In the genomic region with DNA sequence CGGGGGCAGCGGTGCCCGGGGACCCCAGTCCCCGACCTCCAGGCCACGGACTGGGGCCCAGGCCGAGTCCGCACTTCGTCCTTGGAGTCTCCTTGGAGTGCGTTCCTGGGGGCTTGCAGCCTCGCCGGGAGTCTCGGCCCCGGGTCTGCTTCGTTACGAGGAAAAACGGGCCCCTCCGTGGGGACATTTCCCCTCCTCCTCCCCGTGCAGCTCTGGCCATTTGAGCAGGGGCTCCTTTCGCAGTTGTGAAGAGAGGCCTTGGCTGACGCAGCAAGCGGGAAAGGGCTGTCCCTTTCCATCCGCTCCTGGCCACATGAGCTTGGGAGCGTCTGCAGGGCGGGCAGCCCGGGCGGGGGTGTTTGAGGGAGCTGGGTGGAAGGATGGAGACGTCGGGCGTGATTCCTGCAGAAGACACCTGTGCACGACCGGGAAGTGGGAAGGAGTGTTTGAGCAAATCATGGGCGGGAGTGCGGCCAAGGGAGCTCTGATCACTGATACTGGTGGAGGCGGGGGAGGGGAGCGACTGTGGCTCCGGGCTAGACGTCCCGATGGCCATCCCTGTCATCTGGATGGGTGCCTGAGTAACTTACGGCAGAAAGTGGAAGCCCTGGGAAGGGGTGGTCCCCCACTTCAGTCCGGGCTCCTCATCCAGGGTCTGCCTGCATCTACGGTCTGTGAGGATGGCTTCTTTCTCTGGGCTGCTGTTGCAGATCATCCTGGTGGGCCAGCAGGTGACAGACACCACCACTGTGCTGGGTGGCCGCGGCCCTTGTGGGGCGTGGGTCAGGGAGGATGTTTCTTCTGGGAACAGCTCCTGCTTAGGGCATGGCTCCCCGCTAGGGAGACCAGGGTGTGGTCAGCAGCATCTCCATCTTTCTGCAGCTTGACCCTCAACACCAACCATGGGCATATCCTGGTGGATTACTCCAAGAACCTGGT, we compare ENCODE assay signal across 7 cellular contexts. TPM values are rescaled to one million over a fixed set of nuclear protein-coding genes. Genes with fewer than 3 reads are reported as not detected.
DNase-seq lines count a peak whose midpoint lies in the region; ATAC-seq, FAIRE-seq and TF ChIP-seq lines count a peak whose summit lies in the region.

No MANE protein-coding gene starts in this region.

- TF ChIP-seq CTCF in GM10248 (IDR thresholded peaks at IDR 0.05; ENCODE audit: control extremely low read depth, extremely low read depth, low read depth, missing control alignments) (no peak), SK-N-SH (IDR thresholded peaks at IDR 0.05) (no peak), HepG2 (CRISPR knock-in tag; IDR thresholded peaks at IDR 0.05) (no peak)

- peak overlapping the region; percentile 90 to 96 for H3K27ac Mint-ChIP-seq in stimulated activated naive CD8-positive, alpha-beta T cell treated with anti-CD3 and anti-CD28 coated beads, Interleukin-15, amount 100 ng/mL, for 72 hours

- H3K9me2 ChIP-seq in SK-N-SH = no peaks in the 10 kb centered on the region

- peak; percentile 40 for DNase-seq in GM10248 (ENCODE audit: extremely low spot score)
- DNase-seq in SK-N-SH = peak; percentile 67
- peak; percentile 54 for DNase-seq in dermis blood vessel endothelial cell
- no peak for DNase-seq in HepG2 (ENCODE audit: low spot score)
- DNase-seq in stimulated activated naive CD8-positive, alpha-beta T cell treated with anti-CD3 and anti-CD28 coated beads, Interleukin-15, amount 100 ng/mL, for 72 hours = peak in 1 of 2 donors; percentile 27
- no peak for DNase-seq in GDM1 (lab: John Stamatoyannopoulos, UW)

- H3K27me3 ChIP-seq in SK-N-SH (ENCODE audit: insufficient read depth) (no peaks in the 10 kb centered on the region), HepG2 (ENCODE audit: control insufficient read depth in 1 of 2, insufficient read depth in 2 of 2, low read length in 2 of 2) (no peaks in the 10 kb centered on the region)

- H2AFZ ChIP-seq in SK-N-SH (ENCODE audit: low read depth) (peak overlapping the region; percentile 89), HepG2 (ENCODE audit: low read length) (no peak overlapping the region)

- peaks cover 84% of the 10 kb centered on the region for H3K4me1 Mint-ChIP-seq in stimulated activated naive CD8-positive, alpha-beta T cell treated with anti-CD3 and anti-CD28 coated beads, Interleukin-15, amount 100 ng/mL, for 72 hours

- 0 out of 4 replicates have a peak, but pooled peaks of 1 of the 2 experiments have one; percentile 37 for TF ChIP-seq POLR2A in HepG2 (IDR thresholded peaks at IDR 0.05; ENCODE audit: insufficient read depth in 1 of 2, low read depth in 2 of 2, low read length in 2 of 2)

- peaks cover 10 to 11% of the 10 kb centered on the region in 2 experiments; a peak in 2 of 4 replicates for H3K4me1 ChIP-seq in SK-N-SH (ENCODE audit: control insufficient read depth in 1 of 2, insufficient read depth in 2 of 2, low read depth in 1 of 2, low read length in 1 of 2)
- peaks cover 88% of the 10 kb centered on the region for H3K4me1 ChIP-seq in HepG2 (ENCODE audit: insufficient read depth, low read length)

- TF ChIP-seq EP300 in SK-N-SH (IDR thresholded peaks at IDR 0.05; ENCODE audit: borderline replicate concordance in 1 of 2, low read depth in 1 of 2, low read length in 1 of 2) (no peak), HepG2 (IDR thresholded peaks at IDR 0.05; ENCODE audit: low read depth in 2 of 2, low read length in 2 of 2) (no peak), HepG2 (CRISPR knock-in tag; IDR thresholded peaks at IDR 0.05; ENCODE audit: borderline replicate concordance) (no peak)

- H3K27ac ChIP-seq in SK-N-SH (ENCODE audit: low read depth in 2 of 2, low read length in 1 of 2) (peak overlapping the region; percentile 18 to 66; a peak in 3 of 4 replicates), HepG2 (ENCODE audit: extremely low read length, insufficient read depth, low read length) (peak overlapping the region; percentile 76)

- peaks cover 14 to 20% of the 10 kb centered on the region in 2 experiments for H3K36me3 ChIP-seq in SK-N-SH (replicated peaks in 1 of 2; ENCODE audit: control insufficient read depth in 1 of 2, insufficient read depth in 2 of 2, low read length in 1 of 2)
- H3K36me3 ChIP-seq in HepG2 (replicated peaks in 1 of 2; ENCODE audit: control insufficient read depth in 1 of 2, insufficient read depth in 2 of 2, low read length in 2 of 2) = peaks cover 20 to 40% of the 10 kb centered on the region in 2 experiments

- POLR2A ChIA-PET in GM10248 (lab: Yijun Ruan, JAX) (no interaction called here), SK-N-SH (lab: Yijun Ruan, JAX) (interaction anchor here (0.5 to 1.1 kb wide), 3 partner anchors 10 to 158 kb away, joined by 3 read pairs; no protein-coding TSS in a partner anchor), HepG2 (lab: Yijun Ruan, JAX) (interaction anchor here (0.7 to 1.8 kb wide), 3 partner anchors 10 to 62 kb away, joined by 3 to 4 read pairs (median 4); no protein-coding TSS in a partner anchor)

- peak overlapping the region; percentile 93 to 99 for H3K4me3 Mint-ChIP-seq in stimulated activated naive CD8-positive, alpha-beta T cell treated with anti-CD3 and anti-CD28 coated beads, Interleukin-15, amount 100 ng/mL, for 72 hours

- H3K9me3 Mint-ChIP-seq in stimulated activated naive CD8-positive, alpha-beta T cell treated with anti-CD3 and anti-CD28 coated beads, Interleukin-15, amount 100 ng/mL, for 72 hours = no peaks in the 10 kb centered on the region

- H3K9ac ChIP-seq in SK-N-SH (peak overlapping the region; percentile 85), HepG2 (ENCODE audit: insufficient read depth, low read depth, low read length) (peak overlapping the region; percentile 84)

- ATAC-seq in HG03064 (IDR thresholded peaks at IDR 0.05; ENCODE audit: low read depth, unreplicated experiment) (peak; percentile 10), HepG2 (peak; percentile 11; the same call in 2 of the 3 replicates)
- peak; percentile 24 for ATAC-seq in stimulated activated naive CD8-positive, alpha-beta T cell treated with anti-CD3 and anti-CD28 coated beads, Interleukin-15, amount 100 ng/mL, for 72 hours

- in situ Hi-C loops in HepG2 (cut with HindIII; ENCODE audit: extremely low pct_ligation_motif_present, low pct_unique_long_range_greater_than_20kb) = no loop called here

- H3K9me3 ChIP-seq in SK-N-SH (no peaks in the 10 kb centered on the region), HepG2 (ENCODE audit: low read length) (no peaks in the 10 kb centered on the region)

- 4% methylated on average over 26 of the region's 45 CpGs for WGBS in SK-N-SH (ENCODE audit: low lambda C conversion rate)
- 0% methylated on average over 20 of the region's 45 CpGs for WGBS in HepG2 (ENCODE audit: low lambda C conversion rate)

- FAIRE-seq in HepG2 (lab: Jason Lieb, UNC) = no peak

- CTCF ChIA-PET in GM10248 (lab: Yijun Ruan, JAX) (interaction anchor here (1.5 kb wide), 1 partner anchor 19 kb away, joined by 6 read pairs; no protein-coding TSS in a partner anchor), SK-N-SH (lab: Yijun Ruan, JAX) (interaction anchor here (0.9 to 1.2 kb wide), 3 partner anchors 21 to 607 kb away, joined by 3 to 4 read pairs (median 3); no protein-coding TSS in a partner anchor), HepG2 (lab: Yijun Ruan, JAX; ENCODE audit: low intra/inter-chr PET ratio, low total read pairs) (no interaction called here)

- no peaks in the 10 kb centered on the region for H3K27me3 Mint-ChIP-seq in stimulated activated naive CD8-positive, alpha-beta T cell treated with anti-CD3 and anti-CD28 coated beads, Interleukin-15, amount 100 ng/mL, for 72 hours

- H3K79me2 ChIP-seq in SK-N-SH (ENCODE audit: insufficient read depth) (peaks cover 28% of the 10 kb centered on the region; the same call in 1 of the 2 replicates), HepG2 (ENCODE audit: insufficient read depth, low read length) (peaks cover 47% of the 10 kb centered on the region)

- H3F3A ChIP-seq in SK-N-SH (replicated peaks; ENCODE audit: insufficient read depth) = no peaks in the 10 kb centered on the region

- intact Hi-C loops in HepG2 (cut with micrococcal nuclease; ENCODE audit: unreplicated experiment) = no loop called here

- BruUV-seq in HepG2 (replicated peaks; lab: Mats Ljungman, UMichigan) = TSS peak; percentile 49

- peak overlapping the region; percentile 68 to 98 for H3K4me3 ChIP-seq in SK-N-SH (ENCODE audit: low read depth in 2 of 2, low read length in 1 of 2)
- H3K4me3 ChIP-seq in HepG2 (replicated peaks in 1 of 3; ENCODE audit: insufficient read depth in 1 of 3, low read depth in 2 of 3, low read length in 3 of 3) = peak overlapping the region; percentile 87 to 95 (median 89)

- 0 out of 2 replicates have a peak, but pooled peaks cover 3% of the 10 kb centered on the region for H4K20me1 ChIP-seq in SK-N-SH (ENCODE audit: insufficient read depth)
- peaks cover 26% of the 10 kb centered on the region for H4K20me1 ChIP-seq in HepG2 (ENCODE audit: insufficient read depth, low read length)

- H3K4me2 ChIP-seq in SK-N-SH = peak overlapping the region; percentile 98
- H3K4me2 ChIP-seq in HepG2 (ENCODE audit: low read depth, low read length) = peak overlapping the region; percentile 87

- TF ChIP-seq RAD21 in SK-N-SH (IDR thresholded peaks at IDR 0.05; ENCODE audit: low read length) (no peak), HepG2 (CRISPR knock-in tag; IDR thresholded peaks at IDR 0.05) (no peak)

RNA-seq across cellular contexts. Expression of a gene that starts 0.7 kb away (rescaled TPM):
- polyA plus RNA-seq in SK-N-SH (2012; rRNA removed) (82.7 and 144 TPM in 2 replicates), HepG2 (2011; rRNA removed) (115 and 147 TPM in 2 replicates)
- polyA plus RNA-seq in SK-N-SH (2012; cell fraction: cytosol; rRNA removed) = 71.6 and 88.3 TPM in 2 replicates
- polyA plus RNA-seq in SK-N-SH (2012; cell fraction: nucleus; rRNA removed) = 120 and 170 TPM in 2 replicates
- total RNA-seq in dermis blood vessel endothelial cell (128 and 344 TPM in 2 replicates), HepG2 (2016; rRNA removed; fragmentation: Illumina TruSeq; extraction: Trizol) (167 and 207 TPM in 2 replicates)
- 57.7 and 63.3 TPM in 2 replicates for total RNA-seq in HepG2 (2016; cell fraction: cytosol; rRNA removed; fragmentation: Illumina TruSeq; extraction: Trizol; ENCODE audit: low read depth)
- 170 and 179 TPM in 2 replicates for total RNA-seq in HepG2 (2016; cell fraction: insoluble cytoplasmic fraction; rRNA removed; fragmentation: Illumina TruSeq; extraction: Trizol)
- 117 and 119 TPM in 2 replicates for total RNA-seq in HepG2 (2016; cell fraction: membrane; rRNA removed; fragmentation: Illumina TruSeq; extraction: Trizol)
- 102 and 114 TPM in 2 replicates for total RNA-seq in HepG2 (2016; cell fraction: nucleus; rRNA removed; fragmentation: Illumina TruSeq; extraction: Trizol)
- polyA plus RNA-seq in HepG2 (2011; cell fraction: cytosol; rRNA removed) = 137 and 170 TPM in 2 replicates
- 307 and 407 TPM in 2 replicates for polyA plus RNA-seq in HepG2 (2011; cell fraction: nucleus; rRNA removed)
- polyA plus RNA-seq in HepG2 (2012) = 311 and 360 TPM in 2 replicates
- 97.4 and 105 TPM in 2 replicates for polyA plus RNA-seq in HepG2 (2016; cell fraction: cytosol; fragmentation: Illumina TruSeq; extraction: Trizol; ENCODE audit: low read depth)
- polyA plus RNA-seq in HepG2 (2016; cell fraction: insoluble cytoplasmic fraction; fragmentation: Illumina TruSeq; extraction: Trizol; ENCODE audit: low read depth) = 183 and 254 TPM in 2 replicates
- polyA plus RNA-seq in HepG2 (2016; cell fraction: membrane; fragmentation: Illumina TruSeq; extraction: Trizol; ENCODE audit: low read depth) = 113 and 126 TPM in 2 replicates
- polyA plus RNA-seq in HepG2 (2016; cell fraction: nucleus; fragmentation: Illumina TruSeq; extraction: Trizol; ENCODE audit: insufficient read depth, low read depth) = 173 and 188 TPM in 2 replicates
- polyA minus RNA-seq in HepG2 (2011; rRNA and poly(A)+ RNA removed; ENCODE audit: low replicate concordance) = 301 and 307 TPM in 2 replicates
- polyA minus RNA-seq in HepG2 (2011; cell fraction: cytosol; rRNA and poly(A)+ RNA removed) = 278 and 286 TPM in 2 replicates
- 125 and 126 TPM in 2 replicates for polyA minus RNA-seq in HepG2 (2011; cell fraction: nucleus; rRNA and poly(A)+ RNA removed)

RNA-seq across cellular contexts. Expression of a gene that starts 38.5 kb away (rescaled TPM):
- polyA plus RNA-seq in SK-N-SH (2012; rRNA removed) = 20.8 and 22.3 TPM in 2 replicates
- 18.5 and 21.0 TPM in 2 replicates for polyA plus RNA-seq in SK-N-SH (2012; cell fraction: cytosol; rRNA removed)
- 10.4 and 11.8 TPM in 2 replicates for polyA plus RNA-seq in SK-N-SH (2012; cell fraction: nucleus; rRNA removed)
- total RNA-seq in dermis blood vessel endothelial cell = 15.9 and 20.4 TPM in 2 replicates
- 35.2 and 40.5 TPM in 2 replicates for total RNA-seq in HepG2 (2016; rRNA removed; fragmentation: Illumina TruSeq; extraction: Trizol)
- total RNA-seq in HepG2 (2016; cell fraction: cytosol; rRNA removed; fragmentation: Illumina TruSeq; extraction: Trizol; ENCODE audit: low read depth) = 11.6 and 14.8 TPM in 2 replicates
- 33.1 and 33.4 TPM in 2 replicates for total RNA-seq in HepG2 (2016; cell fraction: insoluble cytoplasmic fraction; rRNA removed; fragmentation: Illumina TruSeq; extraction: Trizol)
- 13.3 and 18.3 TPM in 2 replicates for total RNA-seq in HepG2 (2016; cell fraction: membrane; rRNA removed; fragmentation: Illumina TruSeq; extraction: Trizol)
- 15.7 and 15.8 TPM in 2 replicates for total RNA-seq in HepG2 (2016; cell fraction: nucleus; rRNA removed; fragmentation: Illumina TruSeq; extraction: Trizol)
- polyA plus RNA-seq in HepG2 (2011; rRNA removed) = 24.5 and 29.3 TPM in 2 replicates
- polyA plus RNA-seq in HepG2 (2011; cell fraction: cytosol; rRNA removed) = 30.4 and 32.4 TPM in 2 replicates
- 11.2 and 15.1 TPM in 2 replicates for polyA plus RNA-seq in HepG2 (2011; cell fraction: nucleus; rRNA removed)
- polyA plus RNA-seq in HepG2 (2012) = 22.2 and 26.3 TPM in 2 replicates
- polyA plus RNA-seq in HepG2 (2016; cell fraction: cytosol; fragmentation: Illumina TruSeq; extraction: Trizol; ENCODE audit: low read depth) = 9.9 and 11.5 TPM in 2 replicates
- 28.1 and 29.2 TPM in 2 replicates for polyA plus RNA-seq in HepG2 (2016; cell fraction: insoluble cytoplasmic fraction; fragmentation: Illumina TruSeq; extraction: Trizol; ENCODE audit: low read depth)
- 11.1 and 13.6 TPM in 2 replicates for polyA plus RNA-seq in HepG2 (2016; cell fraction: membrane; fragmentation: Illumina TruSeq; extraction: Trizol; ENCODE audit: low read depth)
- 16.5 and 17.5 TPM in 2 replicates for polyA plus RNA-seq in HepG2 (2016; cell fraction: nucleus; fragmentation: Illumina TruSeq; extraction: Trizol; ENCODE audit: insufficient read depth, low read depth)
- 34.1 and 34.4 TPM in 2 replicates for polyA minus RNA-seq in HepG2 (2011; rRNA and poly(A)+ RNA removed; ENCODE audit: low replicate concordance)
- polyA minus RNA-seq in HepG2 (2011; cell fraction: cytosol; rRNA and poly(A)+ RNA removed) = 6.5 and 7.9 TPM in 2 replicates
- polyA minus RNA-seq in HepG2 (2011; cell fraction: nucleus; rRNA and poly(A)+ RNA removed) = 11.6 and 12.1 TPM in 2 replicates

Comparison
In these comparisons a context has a peak if more than half of its experiments do, and no peak if none do; other contexts are left out.
1. DNase-seq: peak in GM10248 (single experiment), SK-N-SH (single experiment) and dermis blood vessel endothelial cell (single experiment); none in HepG2 (single experiment) and GDM1 (single experiment).
2. Peak in every context shown above with its lines, with median percentiles within 50 percentile points of each other: ATAC-seq.